ENCODE assay signal across 17 cellular contexts in genomic region chr11:88377661-88378060, GRCh38. TPM values are rescaled to one million over a fixed set of nuclear protein-coding genes. Genes with fewer than 3 reads are reported as not detected.
DNase-seq lines count a peak whose midpoint lies in the region; FAIRE-seq and TF ChIP-seq lines count a peak whose summit lies in the region.
"Had no signal": no experiment of that assay in that cellular context is flagged by ENCODE, and none has a peak within 500 bp of the region (broad histone marks: within the 10 kb centered on the region; RNA-seq: fewer than 3 reads in every experiment).

No MANE protein-coding gene starts in this region.

- no peak overlapping the region for H3K4me3 ChIP-seq in smooth muscle cell
- H3K4me3 ChIP-seq: GM23248, HAP-1 had no signal

- CTCF ChIA-PET in MCF 10A (lab: Yijun Ruan, JAX) = interaction anchor here (0.6 to 1.3 kb wide), 2 partner anchors 163 to 1918 kb away, joined by 3 read pairs; no protein-coding TSS in a partner anchor

- no peaks in the 10 kb centered on the region for H3K36me3 ChIP-seq in smooth muscle cell (ENCODE audit: low read depth)
- H3K36me3 ChIP-seq: HAP-1 had no signal

- no peaks in the 10 kb centered on the region for H3F3A ChIP-seq in smooth muscle cell (ENCODE audit: low read depth)

- no peaks in the 10 kb centered on the region for H3K27me3 ChIP-seq in smooth muscle cell (ENCODE audit: low read depth)

- no peaks in the 10 kb centered on the region for H3K36me3 Mint-ChIP-seq in MCF 10A (ENCODE audit: insufficient read depth, unreplicated experiment)

- no peaks in the 10 kb centered on the region for H3K79me2 ChIP-seq in smooth muscle cell (ENCODE audit: low read depth)

- TF ChIP-seq CTCF in smooth muscle cell (IDR thresholded peaks at IDR 0.05; ENCODE audit: borderline replicate concordance, insufficient read depth, poor library complexity, severe bottlenecking) (no peak), MCF 10A (IDR thresholded peaks at IDR 0.05; ENCODE audit: unreplicated experiment) (no peak)

- no peak overlapping the region for H3K4me3 Mint-ChIP-seq in MCF 10A (ENCODE audit: unreplicated experiment)
- H3K4me3 Mint-ChIP-seq: CD4-positive, alpha-beta memory T cell had no signal

- no peak overlapping the region for H3K4me2 ChIP-seq in smooth muscle cell

- no peaks in the 10 kb centered on the region for H3K4me1 ChIP-seq in smooth muscle cell (ENCODE audit: low read depth)
- H3K4me1 ChIP-seq: HAP-1 had no signal

- H3K9me3 ChIP-seq in smooth muscle cell (replicated peaks; ENCODE audit: low read depth) = no peaks in the 10 kb centered on the region
- H3K9me3 ChIP-seq: HAP-1 had no signal

- BruUV-seq in MCF 10A (replicated peaks; lab: Mats Ljungman, UMichigan) = no TSS peak

- H4K20me1 ChIP-seq in smooth muscle cell (ENCODE audit: low read depth) = no peaks in the 10 kb centered on the region

- POLR2A ChIA-PET in MCF 10A (lab: Yijun Ruan, JAX) = interaction anchor here (2.5 to 3.3 kb wide), 2 partner anchors 11 to 40 kb away, joined by 6 to 8 read pairs; partner anchors contain the start of gene CTSC

- peak overlapping the region; percentile 16 for H2AFZ ChIP-seq in smooth muscle cell (ENCODE audit: low read depth)
- H2AFZ ChIP-seq: GM23248 had no signal

- H3K4me1 Mint-ChIP-seq in MCF 10A (ENCODE audit: insufficient read depth, unreplicated experiment) = no peaks in the 10 kb centered on the region
- H3K4me1 Mint-ChIP-seq: CD4-positive, alpha-beta memory T cell had no signal

- H3K9ac ChIP-seq in smooth muscle cell (ENCODE audit: low read depth) = no peak overlapping the region
- H3K9ac ChIP-seq: GM23248 had no signal

- no peak overlapping the region for H3K27ac ChIP-seq in smooth muscle cell (ENCODE audit: low read depth)
- H3K27ac ChIP-seq: C4-2B, GM23248, HL-60 had no signal

- intact Hi-C loops in MCF 10A (cut with micrococcal nuclease) = no loop called here

- FAIRE-seq in RCC 7860 (lab: Jason Lieb, UNC) = peak; percentile 14
- FAIRE-seq: A204.1 had no signal

- DNase-seq in LHCN-M2 (ENCODE audit: low read depth) (peak; percentile 19), RCC 7860 (ENCODE audit: low spot score) (no peak), lung microvascular endothelial cell (ENCODE audit: low read depth in 2 of 2) (peak; percentile 35 to 69), smooth muscle cell (lab: John Stamatoyannopoulos, UW; ENCODE audit: unreplicated experiment) (no peak), germinal center (ENCODE audit: low spot score) (no peak), MCF 10A (ENCODE audit: unreplicated experiment) (no peak)
- no peak for DNase-seq in activated CD8-positive, alpha-beta memory T cell treated with anti-CD3 and anti-CD28 coated beads for 24 hours
- DNase-seq: AML-193; CD4-positive, alpha-beta memory T cell; DMS153; DMS79; GDM1 had no signal

- no peaks in the 10 kb centered on the region for H3K27me3 Mint-ChIP-seq in MCF 10A (ENCODE audit: insufficient read depth, unreplicated experiment)
- H3K27me3 Mint-ChIP-seq: CD4-positive, alpha-beta memory T cell had no signal

- peaks cover 9% of the 10 kb centered on the region for H3K9me3 Mint-ChIP-seq in MCF 10A (ENCODE audit: unreplicated experiment)

- H3K27ac Mint-ChIP-seq in MCF 10A (ENCODE audit: low read depth, unreplicated experiment) = no peak overlapping the region
- H3K27ac Mint-ChIP-seq: CD4-positive, alpha-beta memory T cell had no signal

RNA-seq across cellular contexts. Expression of gene CTSC, which starts 40.1 kb away (rescaled TPM):
- total RNA-seq in LHCN-M2 (2014; rRNA removed) = 27.6 and 32.5 TPM in 2 replicates
- polyA plus RNA-seq in LHCN-M2 (2012) = 20.7 TPM
- total RNA-seq in lung microvascular endothelial cell = 7.9 and 42.3 TPM in 2 replicates
- total RNA-seq in smooth muscle cell = 79.0 and 91.8 TPM in 2 replicates
- 74.3 and 81.1 TPM in 2 replicates for polyA plus RNA-seq in smooth muscle cell
- 79.1 and 103 TPM in 2 replicates for total RNA-seq in MCF 10A (2022)

Comparison
In these comparisons a context has a peak if more than half of its experiments do, and no peak if none do; other contexts are left out.
1. DNase-seq: peak in LHCN-M2 (single experiment) and lung microvascular endothelial cell (2 of 2); none in RCC 7860 (single experiment), smooth muscle cell (single experiment), germinal center (single experiment), activated CD8-positive, alpha-beta memory T cell treated with anti-CD3 and anti-CD28 coated beads for 24 hours (single experiment) and MCF 10A (single experiment).